19 cellular contexts compared by ENCODE assay signal in the genomic region with DNA sequence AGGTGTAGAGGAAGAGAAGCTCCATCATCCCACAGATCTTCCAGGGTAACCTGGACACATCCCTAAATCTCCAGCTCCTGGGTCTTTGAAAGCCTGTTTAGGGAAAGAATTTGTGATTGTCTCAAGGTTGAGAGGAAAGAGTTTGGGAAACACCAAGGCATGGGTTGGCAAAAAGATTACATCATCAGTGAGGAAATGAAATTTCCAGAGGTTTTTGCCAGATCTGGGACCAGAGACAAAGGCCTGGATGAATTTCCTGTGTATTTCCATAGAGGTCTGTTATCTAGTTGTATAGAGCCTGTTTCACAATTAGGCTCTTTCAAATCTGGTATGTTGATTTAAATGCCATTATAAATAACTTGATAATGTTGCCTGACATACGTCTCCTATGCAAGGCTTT.
"Had no signal": no experiment of that assay in that cellular context is flagged by ENCODE, and none has a peak within 500 bp of the region (broad histone marks: within the 10 kb centered on the region; RNA-seq: fewer than 3 reads in every experiment).

No MANE protein-coding gene starts in this region.

- H3K4me3 Mint-ChIP-seq: dendritic cell treated with granulocyte-macrophage colony-stimulating factor and Interleukin-4, amounts not matched to agents 40 ng/mL and 50 ng/mL, for 4 days; effector memory CD8-positive, alpha-beta T cell; natural killer cell had no signal

- H3K4me2 ChIP-seq: smooth muscle cell had no signal

- ATAC-seq: effector memory CD8-positive, alpha-beta T cell; gastrocnemius medialis; heart right ventricle; left lobe of liver; natural killer cell had no signal

- H3K4me3 ChIP-seq: gastrocnemius medialis, heart right ventricle, ovary, smooth muscle cell, tibial artery, upper lobe of left lung, uterus had no signal

- H3K36me3 Mint-ChIP-seq: natural killer cell had no signal

- H3K4me1 ChIP-seq: gastrocnemius medialis, uterus had no signal

- H3K9me3 ChIP-seq: gastrocnemius medialis, heart right ventricle, ovary, tibial artery, upper lobe of left lung, uterus had no signal

- H3K27ac ChIP-seq: gastrocnemius medialis, ovary, tibial artery, upper lobe of left lung, uterus had no signal

- H3K36me3 ChIP-seq: gastrocnemius medialis, heart right ventricle, ovary, tibial artery, upper lobe of left lung, uterus had no signal

- H3K27ac Mint-ChIP-seq: dendritic cell treated with granulocyte-macrophage colony-stimulating factor and Interleukin-4, amounts not matched to agents 40 ng/mL and 50 ng/mL, for 4 days; effector memory CD8-positive, alpha-beta T cell; natural killer cell had no signal

- H3K27me3 ChIP-seq: ovary, uterus had no signal

- DNase-seq: effector memory CD8-positive, alpha-beta T cell; gastrocnemius medialis; heart right ventricle; hypothalamus; islet precursor cell; mammary epithelial cell; natural killer cell; nucleus accumbens; ovary; right cardiac atrium; stimulated activated CD4-positive, alpha-beta T cell treated with anti-CD3 and anti-CD28 coated beads, Interleukin-2, amount 100 ng/mL, for 48 hours; stimulated activated naive CD4-positive, alpha-beta T cell treated with Interleukin-2 at 50 U/mL for 16 hours; tibial artery; upper lobe of left lung; uterus had no signal

- H3K9me3 Mint-ChIP-seq: dendritic cell treated with granulocyte-macrophage colony-stimulating factor and Interleukin-4, amounts not matched to agents 40 ng/mL and 50 ng/mL, for 4 days; effector memory CD8-positive, alpha-beta T cell; natural killer cell; neural crest cell had no signal
